Comparison of ENCODE assay signal across 1 cellular context in the genomic region with DNA sequence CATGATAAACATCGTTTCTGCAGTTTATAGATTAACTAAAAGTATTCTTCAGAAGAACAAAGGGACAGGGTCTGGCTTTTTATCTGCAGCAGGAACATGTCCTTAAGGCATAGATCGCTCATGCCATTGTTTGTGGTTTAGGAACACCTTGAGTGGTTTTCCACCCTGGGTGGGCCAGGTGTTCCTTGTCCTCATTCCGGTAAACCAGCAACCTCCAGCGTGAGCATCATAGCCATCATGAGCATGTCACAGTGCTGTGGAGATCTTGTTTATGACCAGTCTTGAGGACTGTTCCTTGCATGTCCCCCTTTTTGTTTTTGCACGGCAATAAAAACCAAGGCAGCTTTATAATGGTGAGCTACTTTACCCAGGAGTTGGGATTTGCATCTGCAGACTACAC.
TF ChIP-seq lines count a peak whose summit lies in the region.

No MANE protein-coding gene starts in this region.

TF ChIP-seq in HEK293, 187 proteins besides CTCF, POLR2A, EP300 and RAD21 (continued from another document):
- TF ChIP-seq, protein P1, sequence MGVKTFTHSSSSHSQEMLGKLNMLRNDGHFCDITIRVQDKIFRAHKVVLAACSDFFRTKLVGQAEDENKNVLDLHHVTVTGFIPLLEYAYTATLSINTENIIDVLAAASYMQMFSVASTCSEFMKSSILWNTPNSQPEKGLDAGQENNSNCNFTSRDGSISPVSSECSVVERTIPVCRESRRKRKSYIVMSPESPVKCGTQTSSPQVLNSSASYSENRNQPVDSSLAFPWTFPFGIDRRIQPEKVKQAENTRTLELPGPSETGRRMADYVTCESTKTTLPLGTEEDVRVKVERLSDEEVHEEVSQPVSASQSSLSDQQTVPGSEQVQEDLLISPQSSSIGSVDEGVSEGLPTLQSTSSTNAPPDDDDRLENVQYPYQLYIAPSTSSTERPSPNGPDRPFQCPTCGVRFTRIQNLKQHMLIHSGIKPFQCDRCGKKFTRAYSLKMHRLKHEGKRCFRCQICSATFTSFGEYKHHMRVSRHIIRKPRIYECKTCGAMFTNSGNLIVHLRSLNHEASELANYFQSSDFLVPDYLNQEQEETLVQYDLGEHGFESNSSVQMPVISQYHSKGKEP (tag by site-specific recombination; IDR thresholded peaks at IDR 0.05), result no peak
- TF ChIP-seq KLF1 (tag by site-specific recombination; IDR thresholded peaks at IDR 0.05), result no peak
